In genomic region chr2:127373362-127374083, GRCh38 we compare ENCODE assay signal across 1 cellular context.
TF ChIP-seq lines count a peak whose summit lies in the region.

No MANE protein-coding gene starts in this region.

TF ChIP-seq in K562, 482 proteins besides CTCF, POLR2A, EP300 and RAD21 (continued from another document):
- no peak for TF ChIP-seq ZNF318 (IDR thresholded peaks at IDR 0.05; ENCODE audit: borderline replicate concordance in 1 of 2, low read depth in 1 of 2)
- TF ChIP-seq CBFA2T3 (IDR thresholded peaks at IDR 0.05): peak; percentile 66
- no peak for TF ChIP-seq U2AF2 (optimal IDR thresholded peaks at IDR 0.05; ENCODE audit: low read depth, low read length)
- TF ChIP-seq PML (IDR thresholded peaks at IDR 0.05; ENCODE audit: low read length): no peak
- TF ChIP-seq TEAD1 (CRISPR knock-in tag; IDR thresholded peaks at IDR 0.05): no peak
- no peak for TF ChIP-seq PRPF4 (IDR thresholded peaks at IDR 0.05; ENCODE audit: insufficient read depth, low read depth, low read length, poor library complexity, severe bottlenecking)
- no peak for TF ChIP-seq HIVEP1 (CRISPR knock-in tag; IDR thresholded peaks at IDR 0.05)
- TF ChIP-seq ZNF212 (CRISPR knock-in tag; IDR thresholded peaks at IDR 0.05): no peak
- TF ChIP-seq RUNX1 (IDR thresholded peaks at IDR 0.05; ENCODE audit: low read depth): no peak
- no peak for TF ChIP-seq POLR3A (IDR thresholded peaks at IDR 0.05; ENCODE audit: borderline replicate concordance, extremely low read depth, insufficient read depth, insufficient read length)
- TF ChIP-seq HOXB6 (CRISPR knock-in tag; IDR thresholded peaks at IDR 0.05; ENCODE audit: borderline replicate concordance): no peak
- no peak for TF ChIP-seq STAT5A (IDR thresholded peaks at IDR 0.05; ENCODE audit: borderline replicate concordance, low read length)
- TF ChIP-seq TAF9B (IDR thresholded peaks at IDR 0.05; ENCODE audit: partially characterized antibody): no peak
- peak; percentile 66 for TF ChIP-seq TEAD4 (IDR thresholded peaks at IDR 0.05; ENCODE audit: low read length)
- TF ChIP-seq TEAD4 (CRISPR knock-in tag; IDR thresholded peaks at IDR 0.05; ENCODE audit: borderline replicate concordance): no peak
- TF ChIP-seq HDGF (IDR thresholded peaks at IDR 0.05): no peak
- no peak for TF ChIP-seq DEAF1 (CRISPR knock-in tag; IDR thresholded peaks at IDR 0.05)
- peak; percentile 47; the same call in 1 of the 2 replicates for TF ChIP-seq HES1 (IDR thresholded peaks at IDR 0.05; ENCODE audit: low read depth)
- TF ChIP-seq MAFF (IDR thresholded peaks at IDR 0.05; ENCODE audit: low read length): no peak
- no peak for TF ChIP-seq NR2F6 (CRISPR knock-in tag; IDR thresholded peaks at IDR 0.05)
- no peak for TF ChIP-seq TRIM25 (IDR thresholded peaks at IDR 0.05; ENCODE audit: borderline replicate concordance)
- no peak for TF ChIP-seq ZNF316 (IDR thresholded peaks at IDR 0.05)
- no peak for TF ChIP-seq ZNF398 (CRISPR knock-in tag; IDR thresholded peaks at IDR 0.05)
- no peak for TF ChIP-seq MTA3 (IDR thresholded peaks at IDR 0.05; ENCODE audit: borderline replicate concordance)
- TF ChIP-seq SMARCB1 (IDR thresholded peaks at IDR 0.05; ENCODE audit: insufficient read length, low read depth): no peak
- no peak for TF ChIP-seq GTF2B (IDR thresholded peaks at IDR 0.05; ENCODE audit: extremely low read depth, insufficient read length)
- TF ChIP-seq NCOA1 (IDR thresholded peaks at IDR 0.05; ENCODE audit: low read depth): no peak
- TF ChIP-seq ZNF780A (CRISPR knock-in tag; IDR thresholded peaks at IDR 0.05): no peak
- TF ChIP-seq ZBTB49 (CRISPR knock-in tag; IDR thresholded peaks at IDR 0.05; ENCODE audit: borderline replicate concordance): no peak
- no peak for TF ChIP-seq MED1 (CRISPR knock-in tag; IDR thresholded peaks at IDR 0.05; ENCODE audit: borderline replicate concordance)
- no peak for TF ChIP-seq ATF1 (CRISPR knock-in tag; IDR thresholded peaks at IDR 0.05)
- TF ChIP-seq ATF1 (tag; IDR thresholded peaks at IDR 0.05): no peak
- TF ChIP-seq ZFPM2 (CRISPR knock-in tag; IDR thresholded peaks at IDR 0.05): no peak
- no peak for TF ChIP-seq ZNF77 (CRISPR knock-in tag; IDR thresholded peaks at IDR 0.05)
- no peak for TF ChIP-seq ZNF124 (CRISPR knock-in tag; IDR thresholded peaks at IDR 0.05)
- no peak for TF ChIP-seq KDM2B (CRISPR knock-in tag; IDR thresholded peaks at IDR 0.05)
- peak; percentile 71; the same call in 1 of the 2 replicates for TF ChIP-seq SOX6 (IDR thresholded peaks at IDR 0.05)
